ENCODE assay signal across 8 cellular contexts in genomic region chr7:111741811-111742240, GRCh38.
DNase-seq lines count a peak whose midpoint lies in the region; ATAC-seq and TF ChIP-seq lines count a peak whose summit lies in the region.

No MANE protein-coding gene starts in this region.

- peak; percentile 90 for ATAC-seq in GM19463 (IDR thresholded peaks at IDR 0.05; ENCODE audit: unreplicated experiment)
- ATAC-seq in HG03442 (IDR thresholded peaks at IDR 0.05; ENCODE audit: unreplicated experiment): peak; percentile 97
- ATAC-seq in activated T-cell treated with anti-CD3 and anti-CD28 coated beads, Interleukin-2, amount 50 U/mL, for 4 hours: peak; percentile 73 to 78

- peaks cover 13% of the 10 kb centered on the region for H3K27me3 Mint-ChIP-seq in activated T-cell treated with anti-CD3 and anti-CD28 coated beads, Interleukin-2, amount 50 U/mL, for 4 hours (ENCODE audit: low read depth)
- H3K27me3 Mint-ChIP-seq in progenitor cell of endocrine pancreas: no peaks in the 10 kb centered on the region

- H3K4me3 ChIP-seq in MG63: no peak overlapping the region

- no peaks in the 10 kb centered on the region for H3K4me1 Mint-ChIP-seq in activated T-cell treated with anti-CD3 and anti-CD28 coated beads, Interleukin-2, amount 50 U/mL, for 4 hours (ENCODE audit: low read depth)
- H3K4me1 Mint-ChIP-seq in progenitor cell of endocrine pancreas (ENCODE audit: low read depth): peaks cover 4% of the 10 kb centered on the region

- no peaks in the 10 kb centered on the region for H3K9me3 ChIP-seq in MG63

- no peaks in the 10 kb centered on the region for H3K9me3 Mint-ChIP-seq in activated T-cell treated with anti-CD3 and anti-CD28 coated beads, Interleukin-2, amount 50 U/mL, for 4 hours
- H3K9me3 Mint-ChIP-seq in progenitor cell of endocrine pancreas (ENCODE audit: low read depth): no peaks in the 10 kb centered on the region

- peak; percentile 71 for DNase-seq in Daoy (ENCODE audit: low read depth)
- DNase-seq in NCI-H446 treated with DMSO at 0.1 percent for 48 hours (lab: John Stamatoyannopoulos, UW): peak; percentile 26
- peak; percentile 9 for DNase-seq in activated T-cell treated with anti-CD3 and anti-CD28 coated beads, Interleukin-2, amount 50 U/mL, for 4 hours
- peak; percentile 64 for DNase-seq in germinal center (ENCODE audit: low spot score)
- DNase-seq in progenitor cell of endocrine pancreas (ENCODE audit: low spot score, unreplicated experiment): peak; percentile 17
- DNase-seq in MG63: no peak

- no peak overlapping the region for H3K27ac Mint-ChIP-seq in progenitor cell of endocrine pancreas

- TF ChIP-seq CTCF in progenitor cell of endocrine pancreas (IDR thresholded peaks at IDR 0.05; ENCODE audit: unreplicated experiment): peak; percentile 79

- no peaks in the 10 kb centered on the region for H3K27me3 ChIP-seq in MG63

- no peak overlapping the region for H3K4me3 Mint-ChIP-seq in activated T-cell treated with anti-CD3 and anti-CD28 coated beads, Interleukin-2, amount 50 U/mL, for 4 hours
- H3K4me3 Mint-ChIP-seq in progenitor cell of endocrine pancreas (ENCODE audit: low read depth): no peak overlapping the region

- H3K36me3 Mint-ChIP-seq in activated T-cell treated with anti-CD3 and anti-CD28 coated beads, Interleukin-2, amount 50 U/mL, for 4 hours (ENCODE audit: insufficient read depth): no peaks in the 10 kb centered on the region
- H3K36me3 Mint-ChIP-seq in progenitor cell of endocrine pancreas (ENCODE audit: insufficient read depth): peaks cover 11% of the 10 kb centered on the region

- H3K36me3 ChIP-seq in MG63: no peaks in the 10 kb centered on the region
